Comparison of ENCODE assay signal across 9 cellular contexts in the genomic region with DNA sequence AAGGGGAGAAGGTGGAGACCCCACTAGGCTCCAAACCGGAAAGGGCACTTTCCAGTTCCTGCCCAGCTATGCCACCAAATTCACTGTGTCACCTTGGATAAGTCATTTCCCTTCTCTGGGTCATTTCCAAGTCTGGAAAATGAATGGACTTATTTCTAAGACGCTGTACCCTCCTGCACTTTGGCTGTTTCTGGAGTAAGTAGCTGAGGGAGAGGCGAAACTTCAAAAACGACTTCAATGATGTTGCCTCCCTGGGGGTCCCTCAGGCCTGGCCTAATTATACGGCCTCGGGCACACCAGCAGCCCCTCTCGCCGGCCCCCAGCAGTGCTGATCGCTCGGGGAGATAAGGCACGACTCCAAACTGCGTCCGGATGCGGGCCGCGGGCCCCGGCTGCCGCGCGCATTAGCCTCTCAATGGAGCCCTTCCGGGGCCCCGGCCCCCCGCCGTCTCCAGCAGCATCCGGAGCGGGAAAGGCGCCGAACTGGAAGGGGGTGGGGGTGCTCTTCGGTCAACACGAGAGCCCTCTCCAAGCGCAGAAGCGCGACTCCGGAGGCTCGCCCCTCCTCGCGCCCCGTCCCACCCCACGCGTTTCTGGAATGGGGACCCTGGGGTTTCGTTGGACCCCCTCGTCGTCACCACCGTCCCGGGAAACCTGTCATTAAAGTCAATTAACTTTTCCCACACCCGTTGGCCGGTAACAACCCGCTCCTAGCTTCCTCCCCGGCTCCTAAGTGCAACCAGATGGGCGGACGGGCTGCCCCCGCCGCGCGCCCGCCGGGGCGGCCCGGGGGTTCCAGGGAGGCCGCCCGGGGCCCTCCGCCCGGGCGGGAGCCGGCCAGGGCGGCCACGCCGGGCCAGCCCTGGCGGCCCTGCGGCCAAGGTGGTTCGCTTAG. TPM values are rescaled to one million over a fixed set of nuclear protein-coding genes. Genes with fewer than 3 reads are reported as not detected.
DNase-seq lines count a peak whose midpoint lies in the region; ATAC-seq, FAIRE-seq and TF ChIP-seq lines count a peak whose summit lies in the region.
"Had no signal": no experiment of that assay in that cellular context is flagged by ENCODE, and none has a peak within 500 bp of the region (broad histone marks: within the 10 kb centered on the region; RNA-seq: fewer than 3 reads in every experiment).

No MANE protein-coding gene starts in this region.

- no peaks in the 10 kb centered on the region for H3K36me3 Mint-ChIP-seq in activated T-cell treated with anti-CD3 and anti-CD28 coated beads, Interleukin-2, amount 50 U/mL, for 72 hours (ENCODE audit: insufficient read depth in 2 of 2)
- H3K36me3 Mint-ChIP-seq: activated naive CD4-positive, alpha-beta T cell treated with anti-CD3 and anti-CD28 coated beads, Interleukin-2, amount 50 U/mL, for 72 hours had no signal

- H3K4me3 ChIP-seq in gastroesophageal sphincter (peak overlapping the region; percentile 10 to 53), neuronal stem cell (ENCODE audit: low read length in 2 of 2) (peak overlapping the region; percentile 54 to 71)

- TF ChIP-seq CTCF in gastroesophageal sphincter (IDR thresholded peaks at IDR 0.05) = no peak

- peaks cover 41% of the 10 kb centered on the region for H3K4me1 Mint-ChIP-seq in activated T-cell treated with anti-CD3 and anti-CD28 coated beads, Interleukin-2, amount 50 U/mL, for 72 hours (ENCODE audit: low read depth)

- peaks cover 46% of the 10 kb centered on the region for H3K27me3 Mint-ChIP-seq in activated T-cell treated with anti-CD3 and anti-CD28 coated beads, Interleukin-2, amount 50 U/mL, for 72 hours (ENCODE audit: low read depth)

- no peaks in the 10 kb centered on the region for H3K9me3 Mint-ChIP-seq in activated T-cell treated with anti-CD3 and anti-CD28 coated beads, Interleukin-2, amount 50 U/mL, for 72 hours
- H3K9me3 Mint-ChIP-seq: activated naive CD4-positive, alpha-beta T cell treated with anti-CD3 and anti-CD28 coated beads, Interleukin-2, amount 50 U/mL, for 72 hours had no signal

- no peak overlapping the region for H4K91ac ChIP-seq in neuronal stem cell (ENCODE audit: low read depth, low read length, poor library complexity)

- H2BK120ac ChIP-seq in neuronal stem cell (ENCODE audit: low read depth, low read length) = no peak overlapping the region

- peak overlapping the region; percentile 85 for H3K4me2 ChIP-seq in neuronal stem cell (ENCODE audit: insufficient read depth, low read length, poor library complexity, severe bottlenecking)

- peak overlapping the region; percentile 97 to 99 (median 98) for H3K27ac ChIP-seq in gastroesophageal sphincter
- H3K27ac ChIP-seq in neuronal stem cell (replicated peaks; ENCODE audit: low read length) = peak overlapping the region; percentile 85

- H3K23ac ChIP-seq in neuronal stem cell (ENCODE audit: low read depth, low read length, poor library complexity) = no peak overlapping the region

- H2BK5ac ChIP-seq in neuronal stem cell (ENCODE audit: low read length) = peak overlapping the region; percentile 48

- no peaks in the 10 kb centered on the region for H3K9me3 ChIP-seq in gastroesophageal sphincter
- no peaks in the 10 kb centered on the region for H3K9me3 ChIP-seq in neuronal stem cell (replicated peaks in 1 of 2; ENCODE audit: control insufficient read depth in 2 of 2, insufficient read depth in 1 of 2, low read depth in 1 of 2, low read length in 2 of 2)

- H3K27me3 ChIP-seq in gastroesophageal sphincter = no peaks in the 10 kb centered on the region
- peaks cover 0 to 8% (median 0%) of the 10 kb centered on the region in 3 experiments for H3K27me3 ChIP-seq in neuronal stem cell (ENCODE audit: control insufficient read depth in 3 of 3, insufficient read depth in 3 of 3, low read depth in 1 of 3, low read length in 3 of 3)

- no peak overlapping the region for H2BK12ac ChIP-seq in neuronal stem cell (ENCODE audit: low read length)

- H2BK15ac ChIP-seq in neuronal stem cell (ENCODE audit: low read length) = peak overlapping the region; percentile 30

- no peak overlapping the region for H2AK5ac ChIP-seq in neuronal stem cell (ENCODE audit: low read depth, low read length)

- peak overlapping the region; percentile 82 for H2AFZ ChIP-seq in neuronal stem cell (ENCODE audit: low read length)

- no peak for TF ChIP-seq EP300 in gastroesophageal sphincter (IDR thresholded peaks at IDR 0.05)

- no peak overlapping the region for H4K8ac ChIP-seq in neuronal stem cell (ENCODE audit: low read depth, low read length)

- no peak overlapping the region for H3K14ac ChIP-seq in neuronal stem cell (ENCODE audit: low read length)

- no peak overlapping the region for H3K27ac Mint-ChIP-seq in activated T-cell treated with anti-CD3 and anti-CD28 coated beads, Interleukin-2, amount 50 U/mL, for 72 hours

- peak overlapping the region; percentile 89 for H3K18ac ChIP-seq in neuronal stem cell (ENCODE audit: low read length)

- peaks cover 6% of the 10 kb centered on the region for H3K79me1 ChIP-seq in neuronal stem cell (ENCODE audit: low read depth, low read length)

- peak overlapping the region; percentile 50 for H3K9ac ChIP-seq in neuronal stem cell (ENCODE audit: low read depth, low read length, poor library complexity)

- H3K4ac ChIP-seq in neuronal stem cell (ENCODE audit: low read length) = no peak overlapping the region

- H3K4me3 Mint-ChIP-seq in activated T-cell treated with anti-CD3 and anti-CD28 coated beads, Interleukin-2, amount 50 U/mL, for 72 hours = peak overlapping the region; percentile 52 to 66

- H3K4me1 ChIP-seq in gastroesophageal sphincter (peaks cover 13 to 83% (median 45%) of the 10 kb centered on the region in 3 donors), neuronal stem cell (ENCODE audit: control insufficient read depth in 2 of 2, insufficient read depth in 1 of 2, low read depth in 1 of 2, low read length in 2 of 2) (peaks cover 26 to 31% of the 10 kb centered on the region in 2 donors)

- TF ChIP-seq POLR2A in GM12892 (IDR thresholded peaks at IDR 0.05; ENCODE audit: low read depth, low read length) (peak; percentile 53; the same call in 1 of the 2 replicates), gastroesophageal sphincter (IDR thresholded peaks at IDR 0.05) (peak; percentile 17 to 44)

- H3K36me3 ChIP-seq in gastroesophageal sphincter = no peaks in the 10 kb centered on the region
- peaks cover 0 to 27% of the 10 kb centered on the region in 2 donors for H3K36me3 ChIP-seq in neuronal stem cell (replicated peaks in 1 of 2; ENCODE audit: control insufficient read depth in 2 of 2, insufficient read depth in 2 of 2, low read length in 2 of 2)

- 33 to 37% methylated on average over 1 to 5 of the region's 71 CpGs for WGBS in gastroesophageal sphincter (ENCODE audit: low coverage in 1 of 2), 2 donors
- WGBS in neuronal stem cell (ENCODE audit: extremely low coverage in 2 of 2, insufficient read length in 2 of 2, insufficient replicate concordance in 1 of 2), 2 donors = no CpG with 5 or more reads among the region's 71 CpGs

- peak in 1 of 2 donors; percentile 12 for ATAC-seq in activated T-cell treated with anti-CD3 and anti-CD28 coated beads, Interleukin-2, amount 50 U/mL, for 72 hours (replicated peaks in 1 of 2)
- ATAC-seq in gastroesophageal sphincter (no peak), GM18502 (IDR thresholded peaks at IDR 0.05; ENCODE audit: poor library complexity, unreplicated experiment) (no peak)

- no peak for FAIRE-seq in GM12892 (lab: Jason Lieb, UNC)

- peak; percentile 46 for DNase-seq in GM12892 (ENCODE audit: insufficient read length)
- peak; percentile 59 for DNase-seq in NCI-H1105 treated with DMSO at 0.1 percent for 48 hours (lab: John Stamatoyannopoulos, UW)
- DNase-seq in activated T-cell treated with anti-CD3 and anti-CD28 coated beads, Interleukin-2, amount 50 U/mL, for 72 hours = peak; percentile 32 to 45
- DNase-seq in neuronal stem cell (ENCODE audit: low spot score) = peak; percentile 44
- no peak for DNase-seq in NCI-H526 treated with DMSO at 0.1 percent for 48 hours (lab: John Stamatoyannopoulos, UW)
- DNase-seq in AG08396 (ENCODE audit: low spot score) = no peak

RNA-seq across cellular contexts. Expression of gene HES1, which starts 4.8 kb away (rescaled TPM):
- 4.3 TPM for polyA plus RNA-seq in GM12892 (2012; ENCODE audit: missing spikeins)
- total RNA-seq in activated T-cell treated with anti-CD3 and anti-CD28 coated beads, Interleukin-2, amount 50 U/mL, for 72 hours = under 1 TPM; 0.81 to 0.91 TPM
- total RNA-seq in gastroesophageal sphincter = 10 to 100 TPM in 3 of 4 donors, 1 to 10 TPM in 1; 9.6 to 31.5 (median 15.4) TPM
- polyA plus RNA-seq in neuronal stem cell (2013, experiment 1 of 2) = 29.1 TPM
- 30.9 TPM for polyA plus RNA-seq in neuronal stem cell (2013, experiment 2 of 2)

Comparison
In these comparisons a context has a peak if more than half of its experiments do, and no peak if none do; other contexts are left out.
1. DNase-seq: peak in GM12892 (single experiment), NCI-H1105 treated with DMSO at 0.1 percent for 48 hours (single experiment), activated T-cell treated with anti-CD3 and anti-CD28 coated beads, Interleukin-2, amount 50 U/mL, for 72 hours (2 of 2) and neuronal stem cell (single experiment); none in NCI-H526 treated with DMSO at 0.1 percent for 48 hours (single experiment) and AG08396 (single experiment).
2. RNA of gene HES1, which starts 4.8 kb away (total RNA-seq): 9.6 to 31.5 TPM in gastroesophageal sphincter; 0.81 to 0.91 TPM in activated T-cell treated with anti-CD3 and anti-CD28 coated beads, Interleukin-2, amount 50 U/mL, for 72 hours; every median in the first group is over 4 times any median in the second.